18 cellular contexts compared by ENCODE assay signal in genomic region chr11:124879999-124880611, GRCh38. TPM values are rescaled to one million over a fixed set of nuclear protein-coding genes. Genes with fewer than 3 reads are reported as not detected.
DNase-seq lines count a peak whose midpoint lies in the region; ATAC-seq and TF ChIP-seq lines count a peak whose summit lies in the region.
"Had no signal": no experiment of that assay in that cellular context is flagged by ENCODE, and none has a peak within 500 bp of the region (broad histone marks: within the 10 kb centered on the region; RNA-seq: fewer than 3 reads in every experiment).

No MANE protein-coding gene starts in this region.

- H3K27ac ChIP-seq in IMR-90 (ENCODE audit: insufficient read depth, low read length): no peak overlapping the region
- H3K27ac ChIP-seq in spleen: peak overlapping the region in 7 of 8 donors; percentile 5 to 89 (median 34)
- H3K27ac ChIP-seq in gastroesophageal sphincter: no peak overlapping the region
- H3K27ac ChIP-seq: SJSA1 had no signal

- intact Hi-C loops in IMR-90 (cut with micrococcal nuclease): loop anchor here (5.0 to 10.0 kb wide), 2 partner anchors 262 to 525 kb away; no protein-coding TSS in a partner anchor
- intact Hi-C loops in spleen (cut with DNase I; ENCODE audit: low total_unique reads): no loop called here

- no peak overlapping the region for H2AFZ ChIP-seq in IMR-90 (replicated peaks; ENCODE audit: low read length, poor library complexity)

- H3K4me1 ChIP-seq in IMR-90 (ENCODE audit: control insufficient read depth, insufficient read depth, low read length) (peaks cover 3% of the 10 kb centered on the region), spleen (peaks cover 20 to 87% (median 59%) of the 10 kb centered on the region in 6 donors), gastroesophageal sphincter (peaks cover 0 to 35% (median 3%) of the 10 kb centered on the region in 3 donors)

- no peak overlapping the region for H4K91ac ChIP-seq in IMR-90 (ENCODE audit: insufficient read depth, low read depth, low read length)

- no peak overlapping the region for H3K23ac ChIP-seq in IMR-90 (ENCODE audit: low read depth, low read length)

- peaks cover 5% of the 10 kb centered on the region for H3K27me3 Mint-ChIP-seq in activated CD8-positive, alpha-beta memory T cell treated with anti-CD3 and anti-CD28 coated beads, Interleukin-2, amount 10 ng/mL, durations not matched to agents 7 days and 5 days

- CTCF ChIA-PET in activated CD8-positive, alpha-beta memory T cell treated with anti-CD3 and anti-CD28 coated beads, Interleukin-2, amount 10 ng/mL, durations not matched to agents 7 days and 5 days (lab: Charles Lee): no interaction called here
- CTCF ChIA-PET in IMR-90 (lab: Yijun Ruan, JAX): no interaction called here

- H3K9ac ChIP-seq in IMR-90 (ENCODE audit: low read depth, low read length): no peak overlapping the region

- H3K56ac ChIP-seq in IMR-90 (ENCODE audit: extremely low read depth, insufficient read depth, low read length): no peak overlapping the region

- peaks cover 3% of the 10 kb centered on the region; the same call in 1 of the 2 replicates for H3K9me1 ChIP-seq in IMR-90 (ENCODE audit: insufficient read depth, low read length)

- peaks cover 6 to 21% of the 10 kb centered on the region in 2 experiments; a peak in 3 of 4 replicates for H3K79me1 ChIP-seq in IMR-90 (ENCODE audit: low read depth in 1 of 2, low read length in 2 of 2)

- H3K4me1 Mint-ChIP-seq in activated CD8-positive, alpha-beta memory T cell treated with anti-CD3 and anti-CD28 coated beads, Interleukin-2, amount 10 ng/mL, durations not matched to agents 7 days and 5 days: peaks cover 15% of the 10 kb centered on the region

- H3K27ac Mint-ChIP-seq in activated CD8-positive, alpha-beta memory T cell treated with anti-CD3 and anti-CD28 coated beads, Interleukin-2, amount 10 ng/mL, durations not matched to agents 7 days and 5 days: no peak overlapping the region

- no peak overlapping the region for H4K5ac ChIP-seq in IMR-90 (ENCODE audit: low read depth, low read length)

- no peaks in the 10 kb centered on the region for H3K9me3 Mint-ChIP-seq in activated CD8-positive, alpha-beta memory T cell treated with anti-CD3 and anti-CD28 coated beads, Interleukin-2, amount 10 ng/mL, durations not matched to agents 7 days and 5 days (ENCODE audit: low read depth)

- H3K27me3 ChIP-seq in IMR-90 (ENCODE audit: control insufficient read depth, insufficient read depth, low read length) (no peaks in the 10 kb centered on the region), spleen (replicated peaks in 1 of 7) (peaks cover 0 to 43% (median 3%) of the 10 kb centered on the region in 7 donors), gastroesophageal sphincter (peaks cover 2% of the 10 kb centered on the region)
- H3K27me3 ChIP-seq: SJSA1 had no signal

- no peak overlapping the region for H2BK15ac ChIP-seq in IMR-90 (ENCODE audit: low read depth, low read length)

- 83% methylated on average over 5 of the region's 14 CpGs; no CpG with 5 or more reads in 1 of the 2 experiments for WGBS in IMR-90 (ENCODE audit: extremely low coverage in 2 of 2, insufficient read length in 1 of 2), 2 experiments
- 38 to 52% (median 43%) methylated on average over 12 to 14 of the region's 14 CpGs for WGBS in spleen, 5 donors
- 73% methylated on average over 6 of the region's 14 CpGs; no CpG with 5 or more reads in 1 of the 2 donors for WGBS in gastroesophageal sphincter (ENCODE audit: low coverage in 1 of 2), 2 donors

- no peak overlapping the region for H4K8ac ChIP-seq in IMR-90 (ENCODE audit: low read depth in 2 of 2, low read length in 2 of 2)

- DNase-seq in activated CD8-positive, alpha-beta memory T cell treated with anti-CD3 and anti-CD28 coated beads, Interleukin-2, amount 50 U/mL, for 48 hours: peak; percentile 40
- DNase-seq in activated CD8-positive, alpha-beta memory T cell treated with anti-CD3 and anti-CD28 coated beads, Interleukin-2, amount 10 ng/mL, durations not matched to agents 7 days and 5 days: no peak
- no peak for DNase-seq in IMR-90
- peak; percentile 45 for DNase-seq in islet precursor cell
- peak; percentile 76 for DNase-seq in spleen
- DNase-seq in stimulated activated CD4-positive, alpha-beta T cell treated with anti-CD3 and anti-CD28 coated beads, Interleukin-1b, Interleukin-23, amount 100 ng/mL, for 48 hours: no peak
- DNase-seq in NCI-H146 (lab: John Stamatoyannopoulos, UW): no peak
- DNase-seq: NCI-H1930; NCI-H2171 treated with DMSO at 0.1 percent for 48 hours; NCI-H446 treated with DMSO at 0.1 percent for 48 hours; NK-92 treated with Interleukin-12 subunit alpha and Interleukin-12 subunit beta, amount 100 ng/mL, for 24 hours; RPMI8226 had no signal

- H2BK5ac ChIP-seq in IMR-90 (ENCODE audit: low read depth, low read length, poor library complexity, severe bottlenecking): no peak overlapping the region

- TF ChIP-seq EP300 in gastroesophageal sphincter (IDR thresholded peaks at IDR 0.05): no peak

- ATAC-seq in activated CD8-positive, alpha-beta memory T cell treated with anti-CD3 and anti-CD28 coated beads, Interleukin-2, amount 10 ng/mL, durations not matched to agents 7 days and 5 days: no peak
- ATAC-seq in IMR-90 (ENCODE audit: low read depth): no peak
- ATAC-seq in gastroesophageal sphincter: no peak

- TF ChIP-seq RAD21 in IMR-90 (IDR thresholded peaks at IDR 0.05; ENCODE audit: low read length): no peak

- POLR2A ChIA-PET in IMR-90 (lab: Charles Lee; ENCODE audit: unreplicated experiment): no interaction called here

- in situ Hi-C loops in IMR-90 (cut with MboI; ENCODE audit: low sequenced_read_pairs): loop anchor here (5.0 kb wide), 1 partner anchor 72 kb away; the partner anchor contains the start of gene CCDC15

- no peak overlapping the region for H3K14ac ChIP-seq in IMR-90 (replicated peaks; ENCODE audit: low read depth, low read length)

- TF ChIP-seq POLR2A in IMR-90 (IDR thresholded peaks at IDR 0.05; ENCODE audit: low read depth, low read length) (no peak), spleen (IDR thresholded peaks at IDR 0.05) (no peak), gastroesophageal sphincter (IDR thresholded peaks at IDR 0.05) (no peak)

- H3K4me2 ChIP-seq in IMR-90 (ENCODE audit: low read depth, low read length): no peak overlapping the region

- H2BK120ac ChIP-seq in IMR-90 (ENCODE audit: low read depth, low read length): no peak overlapping the region

- H3K36me3 Mint-ChIP-seq in activated CD8-positive, alpha-beta memory T cell treated with anti-CD3 and anti-CD28 coated beads, Interleukin-2, amount 10 ng/mL, durations not matched to agents 7 days and 5 days: no peaks in the 10 kb centered on the region

- H3K4ac ChIP-seq in IMR-90 (ENCODE audit: low read depth, low read length): no peak overlapping the region

- no peaks in the 10 kb centered on the region for H3K9me3 ChIP-seq in IMR-90 (ENCODE audit: control insufficient read depth, insufficient read depth, low read length)
- no peaks in the 10 kb centered on the region for H3K9me3 ChIP-seq in spleen
- no peaks in the 10 kb centered on the region for H3K9me3 ChIP-seq in gastroesophageal sphincter
- H3K9me3 ChIP-seq: SJSA1 had no signal

- H2AK5ac ChIP-seq in IMR-90 (ENCODE audit: low read depth, low read length): peak overlapping the region; percentile 14; the same call in 1 of the 2 replicates

- no peak overlapping the region for H3K18ac ChIP-seq in IMR-90 (ENCODE audit: low read depth, low read length)

- no peak overlapping the region for H3K4me3 ChIP-seq in IMR-90 (ENCODE audit: insufficient read depth, low read depth, low read length)
- no peak overlapping the region for H3K4me3 ChIP-seq in spleen
- no peak overlapping the region for H3K4me3 ChIP-seq in gastroesophageal sphincter
- H3K4me3 ChIP-seq: SJSA1 had no signal

- no peaks in the 10 kb centered on the region for H3K36me3 ChIP-seq in IMR-90 (ENCODE audit: control insufficient read depth, insufficient read depth, low read length)
- peaks cover 0 to 8% (median 0%) of the 10 kb centered on the region in 6 donors for H3K36me3 ChIP-seq in spleen
- H3K36me3 ChIP-seq in gastroesophageal sphincter: no peaks in the 10 kb centered on the region
- H3K36me3 ChIP-seq: SJSA1 had no signal

- no peak overlapping the region for H2AK9ac ChIP-seq in IMR-90 (replicated peaks; ENCODE audit: low read depth, low read length, poor library complexity)

- no peak overlapping the region for H2BK20ac ChIP-seq in IMR-90 (ENCODE audit: low read depth, low read length)

- no TSS peak for BruUV-seq in IMR-90 (replicated peaks; lab: Mats Ljungman, UMichigan)

- TF ChIP-seq CTCF in IMR-90 (conservative IDR thresholded peaks at IDR 0.05; ENCODE audit: low read depth, low read length): no peak
- no peak for TF ChIP-seq CTCF in spleen (IDR thresholded peaks at IDR 0.05 in 8 of 11, conservative IDR thresholded peaks at IDR 0.05 in 3 of 11)
- TF ChIP-seq CTCF in gastroesophageal sphincter (IDR thresholded peaks at IDR 0.05): no peak

- no peak overlapping the region for H3K4me3 Mint-ChIP-seq in activated CD8-positive, alpha-beta memory T cell treated with anti-CD3 and anti-CD28 coated beads, Interleukin-2, amount 10 ng/mL, durations not matched to agents 7 days and 5 days

- dilution Hi-C loops in IMR-90 (cut with HindIII; ENCODE audit: low sequenced_read_pairs, unreplicated experiment): no loop called here

- no peaks in the 10 kb centered on the region for H4K20me1 ChIP-seq in IMR-90 (ENCODE audit: insufficient read depth, low read length)

RNA-seq across cellular contexts. Expression of gene ROBO3, which starts 14.9 kb away (rescaled TPM):
- total RNA-seq in activated CD8-positive, alpha-beta memory T cell treated with anti-CD3 and anti-CD28 coated beads, Interleukin-2, amount 10 ng/mL, durations not matched to agents 7 days and 5 days: 10 to 100 TPM in 1 of 2 experiments, 1 to 10 TPM in 1; 5.3 to 11.1 TPM
- total RNA-seq in IMR-90 (2012; rRNA removed) (10.3 and 12.0 TPM in 2 replicates), spleen (10 to 100 TPM; 13.2 to 35.0 (median 25.0) TPM), gastroesophageal sphincter (10 to 100 TPM in 1 of 4 donors, 1 to 10 TPM in 3; 3.6 to 10.8 (median 9.2) TPM)
- polyA plus RNA-seq in IMR-90 (2012; rRNA removed) (54.1 and 64.5 TPM in 2 replicates), spleen (10 to 100 TPM; 15.5 to 43.2 (median 25.9) TPM)
- polyA plus RNA-seq in IMR-90 (2012; cell fraction: cytosol; rRNA removed): 20.7 and 53.7 TPM in 2 replicates
- polyA plus RNA-seq in IMR-90 (2012; cell fraction: nucleus; rRNA removed; ENCODE audit: low replicate concordance): 445 and 537 TPM in 2 replicates

RNA-seq across cellular contexts. Expression of gene ROBO4, which starts 17.6 kb away (rescaled TPM):
- total RNA-seq in activated CD8-positive, alpha-beta memory T cell treated with anti-CD3 and anti-CD28 coated beads, Interleukin-2, amount 10 ng/mL, durations not matched to agents 7 days and 5 days: not detected
- total RNA-seq in IMR-90 (2012; rRNA removed): 0.56 and 0.72 TPM in 2 replicates
- polyA plus RNA-seq in IMR-90 (2012; rRNA removed): 0.82 and 1.4 TPM in 2 replicates
- 0.55 and 1.0 TPM in 2 replicates for polyA plus RNA-seq in IMR-90 (2012; cell fraction: cytosol; rRNA removed)
- 1.3 and 3.6 TPM in 2 replicates for polyA plus RNA-seq in IMR-90 (2012; cell fraction: nucleus; rRNA removed; ENCODE audit: low replicate concordance)
- 100 to 1,000 TPM in 6 of 7 donors, 10 to 100 TPM in 1; 96.9 to 246 (median 147) TPM for total RNA-seq in spleen
- 10 to 100 TPM in 2 of 3 donors, 1 to 10 TPM in 1; 6.7 to 53.2 (median 24.9) TPM for polyA plus RNA-seq in spleen
- total RNA-seq in gastroesophageal sphincter: 10 to 100 TPM; 13.9 to 33.6 (median 23.4) TPM
- total RNA-seq: OCI-LY7 had no signal

RNA-seq across cellular contexts. Expression of gene HEPN1, which starts 38.9 kb away (rescaled TPM):
- total RNA-seq in activated CD8-positive, alpha-beta memory T cell treated with anti-CD3 and anti-CD28 coated beads, Interleukin-2, amount 10 ng/mL, durations not matched to agents 7 days and 5 days: not detected
- total RNA-seq in IMR-90 (2012; rRNA removed) (not detected in 2 replicates), spleen (under 1 TPM in 1 of 7 donors, not detected in 6; 0.25 TPM), gastroesophageal sphincter (under 1 TPM in 1 of 4 donors, not detected in 3; 0.67 TPM)
- polyA plus RNA-seq in IMR-90 (2012; rRNA removed) (not detected in 2 replicates), spleen (not detected)
- polyA plus RNA-seq in IMR-90 (2012; cell fraction: cytosol; rRNA removed): not detected in 2 replicates
- polyA plus RNA-seq in IMR-90 (2012; cell fraction: nucleus; rRNA removed; ENCODE audit: low replicate concordance): not detected in 2 replicates
- total RNA-seq: A172, Daoy, OCI-LY7, SJSA1 had no signal
- polyA plus RNA-seq: BJ had no signal

RNA-seq across cellular contexts. Expression of gene HEPACAM, which starts 55.7 kb away (rescaled TPM):
- total RNA-seq in activated CD8-positive, alpha-beta memory T cell treated with anti-CD3 and anti-CD28 coated beads, Interleukin-2, amount 10 ng/mL, durations not matched to agents 7 days and 5 days: not detected
- total RNA-seq in IMR-90 (2012; rRNA removed): 0.18 TPM in 1 of 2 replicates, not detected in the other
- 0.03 and 0.09 TPM in 2 replicates for polyA plus RNA-seq in IMR-90 (2012; rRNA removed)
- 0.02 and 0.23 TPM in 2 replicates for polyA plus RNA-seq in IMR-90 (2012; cell fraction: cytosol; rRNA removed)
- 0.12 and 0.19 TPM in 2 replicates for polyA plus RNA-seq in IMR-90 (2012; cell fraction: nucleus; rRNA removed; ENCODE audit: low replicate concordance)
- 1 to 10 TPM in 1 of 7 donors, not detected in 6; 2.7 TPM for total RNA-seq in spleen
- under 1 TPM; 0.04 to 0.38 (median 0.22) TPM for polyA plus RNA-seq in spleen
- total RNA-seq in gastroesophageal sphincter: 1 to 10 TPM in 1 of 4 donors, under 1 TPM in 2, not detected in 1; 0.31 to 2.1 (median 0.81) TPM
- total RNA-seq: A172, Daoy, OCI-LY7, SJSA1 had no signal

Comparison
In these comparisons a context has a peak if more than half of its experiments do, and no peak if none do; other contexts are left out.
1. DNase-seq: peak in activated CD8-positive, alpha-beta memory T cell treated with anti-CD3 and anti-CD28 coated beads, Interleukin-2, amount 50 U/mL, for 48 hours (single experiment), islet precursor cell (single experiment) and spleen (single experiment); none in activated CD8-positive, alpha-beta memory T cell treated with anti-CD3 and anti-CD28 coated beads, Interleukin-2, amount 10 ng/mL, durations not matched to agents 7 days and 5 days (single experiment), IMR-90 (single experiment), stimulated activated CD4-positive, alpha-beta T cell treated with anti-CD3 and anti-CD28 coated beads, Interleukin-1b, Interleukin-23, amount 100 ng/mL, for 48 hours (single experiment) and NCI-H146 (single experiment).
2. H3K27ac ChIP-seq: peak in spleen (7 of 8); none in IMR-90 (single experiment) and gastroesophageal sphincter (0 of 4).